ENCODE assay signal across 8 cellular contexts in genomic region chr13:50244913-50245574, GRCh38.
DNase-seq lines count a peak whose midpoint lies in the region; ATAC-seq, FAIRE-seq and TF ChIP-seq lines count a peak whose summit lies in the region.

No MANE protein-coding gene starts in this region.

- DNase-seq in HFF-Myc (ENCODE audit: extremely low read depth, low read depth): peak; percentile 78
- peak; percentile 96 for DNase-seq in MV-4-11 (lab: John Stamatoyannopoulos, UW)
- DNase-seq in activated effector memory CD4-positive, alpha-beta T cell treated with Interleukin-2 at 50 U/mL for 16 hours: peak; percentile 16
- DNase-seq in HepG2 (ENCODE audit: low spot score): peak; percentile 99
- DNase-seq in aorta: peak in 1 of 2 donors; percentile 48
- DNase-seq in SKM-1 (lab: John Stamatoyannopoulos, UW; ENCODE audit: unreplicated experiment): no peak
- DNase-seq in NCI-H2227 treated with DMSO at 0.1 percent for 48 hours (lab: John Stamatoyannopoulos, UW): no peak

- H3K9ac ChIP-seq in HepG2 (ENCODE audit: insufficient read depth, low read depth, low read length): peak overlapping the region; percentile 77

- POLR2A ChIA-PET in HepG2 (lab: Yijun Ruan, JAX): interaction anchor here (1.0 to 2.2 kb wide), 6 partner anchors 15 to 248 kb away, joined by 3 to 23 read pairs (median 6); partner anchors contain the start of gene TRIM13

- H3K4me1 ChIP-seq in HepG2 (ENCODE audit: insufficient read depth, low read length): peaks cover 90% of the 10 kb centered on the region
- H3K4me1 ChIP-seq in aorta (ENCODE audit: control insufficient read depth in 1 of 2, insufficient read depth in 2 of 2, low read length in 2 of 2): peaks cover 0 to 10% of the 10 kb centered on the region in 2 donors

- H3K4me3 ChIP-seq in HFF-Myc (replicated peaks; ENCODE audit: low read depth, low read length) (no peak overlapping the region), HepG2 (replicated peaks in 1 of 3; ENCODE audit: insufficient read depth in 1 of 3, low read depth in 2 of 3, low read length in 3 of 3) (peak overlapping the region in 2 of 3 experiments; percentile 17 to 42; a peak in 1 of 6 replicates), aorta (ENCODE audit: low read length in 2 of 2) (no peak overlapping the region)

- peak; percentile 52; the same call in 1 of the 2 replicates for TF ChIP-seq RAD21 in HepG2 (CRISPR knock-in tag; IDR thresholded peaks at IDR 0.05)

- H4K20me1 ChIP-seq in HepG2 (ENCODE audit: insufficient read depth, low read length): no peaks in the 10 kb centered on the region

- H3K27ac ChIP-seq in HepG2 (ENCODE audit: extremely low read length, insufficient read depth, low read length) (peak overlapping the region; percentile 98), aorta (ENCODE audit: low read depth in 1 of 2, low read length in 2 of 2) (no peak overlapping the region)

- H3K79me2 ChIP-seq in HepG2 (ENCODE audit: insufficient read depth, low read length): peaks cover 59% of the 10 kb centered on the region

- in situ Hi-C loops in HepG2 (cut with HindIII; ENCODE audit: extremely low pct_ligation_motif_present, low pct_unique_long_range_greater_than_20kb): no loop called here

- CTCF ChIA-PET in HepG2 (lab: Yijun Ruan, JAX; ENCODE audit: low intra/inter-chr PET ratio, low total read pairs): no interaction called here

- no TSS peak for BruUV-seq in HepG2 (replicated peaks; lab: Mats Ljungman, UMichigan)

- ATAC-seq in GM18498 (IDR thresholded peaks at IDR 0.05; ENCODE audit: unreplicated experiment) (peak; percentile 92), HepG2 (peak; percentile 95), aorta (ENCODE audit: low FRiP score) (peak; percentile 63)

- intact Hi-C loops in HepG2 (cut with micrococcal nuclease; ENCODE audit: unreplicated experiment): loop anchor here (2.0 to 10.0 kb wide), 4 partner anchors 58 to 250 kb away; partner anchors contain the start of gene TRIM13
- intact Hi-C loops in aorta (cut with DNase I): no loop called here

- TF ChIP-seq CTCF in HFF-Myc (IDR thresholded peaks at IDR 0.05; ENCODE audit: low read depth, low read length, missing control alignments) (no peak), HepG2 (CRISPR knock-in tag; IDR thresholded peaks at IDR 0.05) (0 out of 2 replicates have a peak, but pooled peaks have one; percentile 22)

- FAIRE-seq in HepG2 (lab: Jason Lieb, UNC): peak; percentile 98

- H3K27me3 ChIP-seq in HepG2 (ENCODE audit: control insufficient read depth in 1 of 2, insufficient read depth in 2 of 2, low read length in 2 of 2): no peaks in the 10 kb centered on the region
- no peaks in the 10 kb centered on the region for H3K27me3 ChIP-seq in aorta (ENCODE audit: control insufficient read depth in 1 of 2, insufficient read depth in 2 of 2, low read length in 1 of 2)

- TF ChIP-seq EP300 in HepG2 (IDR thresholded peaks at IDR 0.05; ENCODE audit: low read depth in 2 of 2, low read length in 2 of 2) (peak; percentile 72 to 95; a peak in 3 of 4 replicates), HepG2 (CRISPR knock-in tag; IDR thresholded peaks at IDR 0.05; ENCODE audit: borderline replicate concordance) (peak; percentile 93)

- H3K36me3 ChIP-seq in HepG2 (replicated peaks in 1 of 2; ENCODE audit: control insufficient read depth in 1 of 2, insufficient read depth in 2 of 2, low read length in 2 of 2): no peaks in the 10 kb centered on the region
- no peaks in the 10 kb centered on the region for H3K36me3 ChIP-seq in aorta (ENCODE audit: control insufficient read depth in 1 of 2, insufficient read depth in 2 of 2, low read length in 1 of 2)

- H2AFZ ChIP-seq in HepG2 (ENCODE audit: low read length): no peak overlapping the region

- 0% methylated on average over 5 of the region's 5 CpGs for WGBS in HepG2 (ENCODE audit: low lambda C conversion rate)
- WGBS in aorta, 2 donors: 29 to 30% methylated on average over 5 of the region's 5 CpGs

- peak overlapping the region; percentile 79 for H3K4me2 ChIP-seq in HepG2 (ENCODE audit: low read depth, low read length)

- peak in 1 of 2 experiments; percentile 58; a peak in 1 of 4 replicates for TF ChIP-seq POLR2A in HepG2 (IDR thresholded peaks at IDR 0.05; ENCODE audit: insufficient read depth in 1 of 2, low read depth in 2 of 2, low read length in 2 of 2)

- H3K9me3 ChIP-seq in HepG2 (ENCODE audit: low read length) (no peaks in the 10 kb centered on the region), aorta (ENCODE audit: control insufficient read depth, low read length) (no peaks in the 10 kb centered on the region)

TF ChIP-seq in HepG2, 621 proteins besides CTCF, POLR2A, EP300 and RAD21 (continues in another document):
- TF ChIP-seq, protein P1, sequence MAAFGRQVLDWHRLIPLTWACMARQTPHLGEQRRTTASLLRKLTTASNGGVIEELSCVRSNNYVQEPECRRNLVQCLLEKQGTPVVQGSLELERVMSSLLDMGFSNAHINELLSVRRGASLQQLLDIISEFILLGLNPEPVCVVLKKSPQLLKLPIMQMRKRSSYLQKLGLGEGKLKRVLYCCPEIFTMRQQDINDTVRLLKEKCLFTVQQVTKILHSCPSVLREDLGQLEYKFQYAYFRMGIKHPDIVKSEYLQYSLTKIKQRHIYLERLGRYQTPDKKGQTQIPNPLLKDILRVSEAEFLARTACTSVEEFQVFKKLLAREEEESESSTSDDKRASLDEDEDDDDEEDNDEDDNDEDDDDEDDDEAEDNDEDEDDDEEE (CRISPR knock-in tag; IDR thresholded peaks at IDR 0.05): no peak
- TF ChIP-seq ZNF629 (CRISPR knock-in tag; conservative IDR thresholded peaks at IDR 0.05): peak; percentile 70
- TF ChIP-seq, protein P2, sequence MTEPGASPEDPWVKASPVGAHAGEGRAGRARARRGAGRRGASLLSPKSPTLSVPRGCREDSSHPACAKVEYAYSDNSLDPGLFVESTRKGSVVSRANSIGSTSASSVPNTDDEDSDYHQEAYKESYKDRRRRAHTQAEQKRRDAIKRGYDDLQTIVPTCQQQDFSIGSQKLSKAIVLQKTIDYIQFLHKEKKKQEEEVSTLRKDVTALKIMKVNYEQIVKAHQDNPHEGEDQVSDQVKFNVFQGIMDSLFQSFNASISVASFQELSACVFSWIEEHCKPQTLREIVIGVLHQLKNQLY (CRISPR knock-in tag; IDR thresholded peaks at IDR 0.05): peak; percentile 89
- TF ChIP-seq SOX5 (CRISPR knock-in tag; IDR thresholded peaks at IDR 0.05; ENCODE audit: borderline replicate concordance): peak; percentile 84
- TF ChIP-seq SP140L (CRISPR knock-in tag; IDR thresholded peaks at IDR 0.05; ENCODE audit: borderline replicate concordance): no peak
- TF ChIP-seq, protein P3, sequence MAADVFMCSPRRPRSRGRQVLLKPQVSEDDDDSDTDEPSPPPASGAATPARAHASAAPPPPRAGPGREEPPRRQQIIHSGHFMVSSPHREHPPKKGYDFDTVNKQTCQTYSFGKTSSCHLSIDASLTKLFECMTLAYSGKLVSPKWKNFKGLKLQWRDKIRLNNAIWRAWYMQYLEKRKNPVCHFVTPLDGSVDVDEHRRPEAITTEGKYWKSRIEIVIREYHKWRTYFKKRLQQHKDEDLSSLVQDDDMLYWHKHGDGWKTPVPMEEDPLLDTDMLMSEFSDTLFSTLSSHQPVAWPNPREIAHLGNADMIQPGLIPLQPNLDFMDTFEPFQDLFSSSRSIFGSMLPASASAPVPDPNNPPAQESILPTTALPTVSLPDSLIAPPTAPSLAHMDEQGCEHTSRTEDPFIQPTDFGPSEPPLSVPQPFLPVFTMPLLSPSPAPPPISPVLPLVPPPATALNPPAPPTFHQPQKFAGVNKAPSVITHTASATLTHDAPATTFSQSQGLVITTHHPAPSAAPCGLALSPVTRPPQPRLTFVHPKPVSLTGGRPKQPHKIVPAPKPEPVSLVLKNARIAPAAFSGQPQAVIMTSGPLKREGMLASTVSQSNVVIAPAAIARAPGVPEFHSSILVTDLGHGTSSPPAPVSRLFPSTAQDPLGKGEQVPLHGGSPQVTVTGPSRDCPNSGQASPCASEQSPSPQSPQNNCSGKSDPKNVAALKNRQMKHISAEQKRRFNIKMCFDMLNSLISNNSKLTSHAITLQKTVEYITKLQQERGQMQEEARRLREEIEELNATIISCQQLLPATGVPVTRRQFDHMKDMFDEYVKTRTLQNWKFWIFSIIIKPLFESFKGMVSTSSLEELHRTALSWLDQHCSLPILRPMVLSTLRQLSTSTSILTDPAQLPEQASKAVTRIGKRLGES (CRISPR knock-in tag; IDR thresholded peaks at IDR 0.05; ENCODE audit: borderline replicate concordance): no peak

Comparison
In these comparisons a context has a peak if more than half of its experiments do, and no peak if none do; other contexts are left out.
1. DNase-seq: peak in HFF-Myc (single experiment), MV-4-11 (single experiment), activated effector memory CD4-positive, alpha-beta T cell treated with Interleukin-2 at 50 U/mL for 16 hours (single experiment) and HepG2 (single experiment); none in SKM-1 (single experiment) and NCI-H2227 treated with DMSO at 0.1 percent for 48 hours (single experiment).
2. H3K4me3 ChIP-seq: peak in HepG2 (2 of 3); none in HFF-Myc (single experiment) and aorta (0 of 2).
3. Peak in every context shown above with its lines, with median percentiles within 50 percentile points of each other: ATAC-seq.